1 cellular context compared by ENCODE assay signal in genomic region chr11:6606471-6607189, GRCh38.
TF ChIP-seq lines count a peak whose summit lies in the region.

No MANE protein-coding gene starts in this region.

TF ChIP-seq in K562, 482 proteins besides CTCF, POLR2A, EP300 and RAD21 (continued from another document):
- TF ChIP-seq ZBTB40 (IDR thresholded peaks at IDR 0.05), result peak; percentile 66; the same call in 1 of the 2 replicates
- no peak for TF ChIP-seq ZBTB40 (CRISPR knock-in tag; IDR thresholded peaks at IDR 0.05)
- no peak for TF ChIP-seq ZNF717 (CRISPR knock-in tag; IDR thresholded peaks at IDR 0.05)
- 0 out of 4 replicates have a peak, but pooled peaks of 1 of the 2 experiments have one; percentile 27 for TF ChIP-seq KDM4B (IDR thresholded peaks at IDR 0.05; ENCODE audit: borderline replicate concordance in 2 of 2, low read depth in 1 of 2)
TF ChIP-seq in K562: peak in this region for 74.
